Comparison of ENCODE assay signal across 24 cellular contexts in the genomic region with DNA sequence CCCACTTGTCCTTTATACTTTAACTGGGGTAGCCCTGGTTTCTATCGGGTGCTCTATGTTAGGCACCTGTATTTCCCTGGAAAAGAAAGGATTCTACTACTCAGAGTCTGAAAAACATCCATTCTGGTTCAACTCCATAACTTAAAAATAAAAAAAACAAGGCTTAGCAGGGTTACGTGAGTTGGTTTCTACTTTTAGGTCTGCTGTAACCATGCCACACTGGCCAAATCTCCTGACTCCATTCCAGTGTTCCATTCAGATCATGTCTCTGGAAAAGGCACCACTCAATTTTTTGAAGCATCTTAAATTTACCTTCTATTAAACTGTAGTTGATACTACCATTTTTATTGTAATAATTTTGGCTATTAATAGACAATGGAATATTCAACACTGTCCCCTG.
"Had no signal": no experiment of that assay in that cellular context is flagged by ENCODE, and none has a peak within 500 bp of the region (broad histone marks: within the 10 kb centered on the region; RNA-seq: fewer than 3 reads in every experiment).

No MANE protein-coding gene starts in this region.

- FAIRE-seq: colon, endothelial cell of umbilical vein, keratinocyte had no signal

- ATAC-seq: foreskin keratinocyte; mucosa of descending colon; natural killer cell treated with Interleukin-12 subunit alpha and Interleukin-12 subunit beta and Interleukin-15 and Interleukin-18, amount 100 ng/mL, for 72 hours; sciatic nerve had no signal

- H3K4me3 ChIP-seq: cardiac muscle cell, mucosa of descending colon, neural progenitor cell, ovary, skin epidermis, thyroid gland, upper lobe of left lung, uterus had no signal

- H3K27me3 ChIP-seq: cardiac muscle cell, foreskin keratinocyte, neural progenitor cell, ovary, thyroid gland, upper lobe of left lung, uterus had no signal

- H3K4me1 ChIP-seq: foreskin keratinocyte, neural progenitor cell, thyroid gland, upper lobe of left lung, uterus had no signal

- H3K27ac ChIP-seq: cardiac muscle cell, foreskin keratinocyte, neural progenitor cell, ovary, thyroid gland, upper lobe of left lung, uterus had no signal

- DNase-seq: cerebellar nuclear complex; effector CD4-positive, alpha-beta T cell; endodermal cell; erythroblast; foreskin keratinocyte; immature natural killer cell; mammary epithelial cell; mucosa of descending colon; nucleus accumbens; ovary; stimulated activated CD4-positive, alpha-beta T cell treated with anti-CD3 and anti-CD28 coated beads, Interleukin-2, amount 100 ng/mL, for 24 hours; stimulated activated CD4-positive, alpha-beta T cell treated with anti-CD3 and anti-CD28 coated beads, Interleukin-4, amount 100 ng/mL, for 4 hours; stimulated activated naive CD4-positive, alpha-beta T cell; thyroid gland; upper lobe of left lung; uterus had no signal

- H3K9me3 ChIP-seq: mucosa of descending colon, ovary, thyroid gland, upper lobe of left lung, uterus had no signal

- H3K36me3 ChIP-seq: ovary, uterus had no signal
